18 cellular contexts compared by ENCODE assay signal in the genomic region with DNA sequence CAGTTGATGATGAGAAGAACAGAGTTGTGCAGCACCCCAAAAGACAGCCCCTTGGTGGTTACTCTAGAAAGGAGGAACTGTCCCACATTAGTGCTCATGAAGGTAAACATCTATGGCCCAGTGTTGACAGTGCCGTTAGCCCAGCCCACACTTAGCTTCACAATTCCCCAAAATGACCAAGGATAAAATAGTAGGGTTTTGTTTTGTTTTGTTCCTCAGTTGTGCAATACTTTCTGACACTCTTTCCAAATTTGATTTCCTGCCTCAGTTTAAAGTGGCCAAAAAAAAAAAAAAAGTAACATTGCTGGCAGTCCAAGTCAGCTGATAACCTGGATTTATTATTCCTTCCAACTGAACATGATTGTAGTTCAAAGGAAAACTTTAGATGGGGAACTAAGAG.
DNase-seq lines count a peak whose midpoint lies in the region; ATAC-seq and TF ChIP-seq lines count a peak whose summit lies in the region.
"Had no signal": no experiment of that assay in that cellular context is flagged by ENCODE, and none has a peak within 500 bp of the region (broad histone marks: within the 10 kb centered on the region; RNA-seq: fewer than 3 reads in every experiment).

No MANE protein-coding gene starts in this region.

- H2AFZ ChIP-seq in H9 (ENCODE audit: low read length), result no peak overlapping the region
- H2AFZ ChIP-seq in osteoblast (ENCODE audit: low read length), result no peak overlapping the region

- H3K4me3 ChIP-seq in heart right ventricle, result no peak overlapping the region
- no peak overlapping the region for H3K4me3 ChIP-seq in osteoblast (ENCODE audit: insufficient read depth, low read length)
- no peak overlapping the region for H3K4me3 ChIP-seq in coronary artery

- no peak for DNase-seq in H9
- no peak for DNase-seq in T-helper 17 cell
- no peak for DNase-seq in heart right ventricle
- peak; percentile 41 for DNase-seq in osteoblast (ENCODE audit: insufficient read length, low spot score, missing footprints)
- DNase-seq in T-helper 2 cell treated with Interferon-gamma antibody and Interleukin-4, amounts not matched to agents 5 μg/mL and 100 μg/mL, for 36 hours (ENCODE audit: low spot score), result no peak
- DNase-seq in stimulated activated naive B cell treated with anti-CD40 and anti-IgM and Interleukin-4, amounts not matched to agents 10 μg/mL and 1 μg/mL and 100 μg/mL, for 72 hours, result no peak
- no peak for DNase-seq in coronary artery (ENCODE audit: low spot score)
- DNase-seq: COR-L47, DMS153, EL, H7, NCI-H1092 treated with DMSO at 0.1 percent for 48 hours, NCI-H1694, NCI-H446 treated with DMSO at 0.1 percent for 48 hours, NCI-H748 treated with DMSO at 0.1 percent for 48 hours had no signal

- H3K27ac ChIP-seq in H9 (ENCODE audit: insufficient read length, low read depth, low read length), result no peak overlapping the region
- no peak overlapping the region for H3K27ac ChIP-seq in heart right ventricle
- no peak overlapping the region for H3K27ac ChIP-seq in osteoblast (ENCODE audit: low read depth, low read length)
- no peak overlapping the region for H3K27ac ChIP-seq in coronary artery

- WGBS in H9 (ENCODE audit: extremely low coverage, insufficient read length, low lambda C conversion rate), result no CpG with 5 or more reads among the region's 1 CpG
- WGBS in heart right ventricle, 2 donors, result 80 to 88% methylated on average over 1 of the region's 1 CpG

- H3K56ac ChIP-seq in H9 (ENCODE audit: insufficient read length, low read depth, low read length), result no peak overlapping the region

- no peak overlapping the region for H3T11ph ChIP-seq in H9 (ENCODE audit: low read length)

- no peaks in the 10 kb centered on the region; a peak in 1 of 7 replicates for H3K36me3 Mint-ChIP-seq in H9 (ENCODE audit: insufficient read depth in 1 of 3, low read depth in 3 of 3)
- peaks cover 2% of the 10 kb centered on the region for H3K36me3 Mint-ChIP-seq in T-helper 17 cell (ENCODE audit: low read depth)
- peaks cover 5% of the 10 kb centered on the region for H3K36me3 Mint-ChIP-seq in T-helper 2 cell treated with Interferon-gamma antibody and Interleukin-4, amounts not matched to agents 5 μg/mL and 100 μg/mL, for 36 hours (ENCODE audit: low read depth)
- H3K36me3 Mint-ChIP-seq in stimulated activated naive B cell treated with anti-CD40 and anti-IgM and Interleukin-4, amounts not matched to agents 10 μg/mL and 1 μg/mL and 100 μg/mL, for 72 hours, result peaks cover 9 to 25% of the 10 kb centered on the region in 2 donors

- ATAC-seq in T-helper 17 cell (no peak), heart right ventricle (peak in 5 of 8 donors; percentile 22 to 74 (median 44)), GM19452 (IDR thresholded peaks at IDR 0.05; ENCODE audit: unreplicated experiment) (no peak)
- no peak for ATAC-seq in stimulated activated naive B cell treated with anti-CD40 and anti-IgM and Interleukin-4, amounts not matched to agents 10 μg/mL and 1 μg/mL and 100 μg/mL, for 72 hours (replicated peaks)

- no peak overlapping the region for H3K9ac ChIP-seq in H9 (ENCODE audit: extremely low read depth, insufficient read length, low read length)

- H3K27ac Mint-ChIP-seq in H9 (peak overlapping the region in 2 of 3 experiments; percentile 58 to 72; a peak in 3 of 7 replicates), T-helper 17 cell (no peak overlapping the region)
- no peak overlapping the region for H3K27ac Mint-ChIP-seq in T-helper 2 cell treated with Interferon-gamma antibody and Interleukin-4, amounts not matched to agents 5 μg/mL and 100 μg/mL, for 36 hours
- H3K27ac Mint-ChIP-seq in stimulated activated naive B cell treated with anti-CD40 and anti-IgM and Interleukin-4, amounts not matched to agents 10 μg/mL and 1 μg/mL and 100 μg/mL, for 72 hours, result no peak overlapping the region
- H3K27ac Mint-ChIP-seq: IgD-negative memory B cell had no signal

- no peak overlapping the region for H3K14ac ChIP-seq in H9 (ENCODE audit: insufficient read depth, low read length)

- H4K91ac ChIP-seq in H9 (ENCODE audit: insufficient read length, low read depth, low read length), result no peak overlapping the region

- no peaks in the 10 kb centered on the region for H3K9me3 ChIP-seq in H9 (ENCODE audit: control insufficient read depth, low read depth, low read length)
- no peaks in the 10 kb centered on the region for H3K9me3 ChIP-seq in T-helper 17 cell (ENCODE audit: control insufficient read depth, low read length, poor library complexity, severe bottlenecking)
- no peaks in the 10 kb centered on the region for H3K9me3 ChIP-seq in heart right ventricle
- H3K9me3 ChIP-seq in osteoblast (ENCODE audit: low read depth, low read length), result no peaks in the 10 kb centered on the region

- H3K4me1 ChIP-seq in H9 (ENCODE audit: insufficient read depth, low read length) (no peaks in the 10 kb centered on the region; the same call in 1 of the 2 replicates), heart right ventricle (peaks cover 0 to 32% (median 8%) of the 10 kb centered on the region in 9 donors), osteoblast (ENCODE audit: insufficient read depth, low read length) (no peaks in the 10 kb centered on the region)

- H3K4me1 Mint-ChIP-seq in H9 (peaks cover 7 to 20% of the 10 kb centered on the region in 2 experiments), T-helper 17 cell (no peaks in the 10 kb centered on the region)
- peaks cover 3% of the 10 kb centered on the region for H3K4me1 Mint-ChIP-seq in T-helper 2 cell treated with Interferon-gamma antibody and Interleukin-4, amounts not matched to agents 5 μg/mL and 100 μg/mL, for 36 hours (ENCODE audit: low read depth)
- H3K4me1 Mint-ChIP-seq in stimulated activated naive B cell treated with anti-CD40 and anti-IgM and Interleukin-4, amounts not matched to agents 10 μg/mL and 1 μg/mL and 100 μg/mL, for 72 hours, result no peaks in the 10 kb centered on the region
- H3K4me1 Mint-ChIP-seq: IgD-negative memory B cell had no signal

- H2BK5ac ChIP-seq in H9 (ENCODE audit: insufficient read length, low read length), result no peak overlapping the region

- no peak overlapping the region for H3K4ac ChIP-seq in H9 (ENCODE audit: low read depth, low read length)

- intact Hi-C loops in heart right ventricle (cut with DNase I), result no loop called here

- no peak overlapping the region for H2BK12ac ChIP-seq in H9 (ENCODE audit: insufficient read length, low read depth, low read length)

- H3K79me2 ChIP-seq in H9 (ENCODE audit: insufficient read depth, low read length) (no peaks in the 10 kb centered on the region), osteoblast (ENCODE audit: insufficient read depth, low read length) (no peaks in the 10 kb centered on the region)

- H4K8ac ChIP-seq in H9 (replicated peaks; ENCODE audit: insufficient read length, low read depth, low read length), result no peak overlapping the region

- H2BK20ac ChIP-seq in H9 (ENCODE audit: low read depth, low read length, poor library complexity, severe bottlenecking), result no peak overlapping the region

- no peaks in the 10 kb centered on the region for H3K79me1 ChIP-seq in H9 (ENCODE audit: insufficient read depth, low read depth, low read length, poor library complexity, severe bottlenecking)

- no peaks in the 10 kb centered on the region for H4K20me1 ChIP-seq in H9 (ENCODE audit: control insufficient read depth, insufficient read depth, insufficient read length)
- no peaks in the 10 kb centered on the region for H4K20me1 ChIP-seq in osteoblast (ENCODE audit: insufficient read depth, low read length)

- H3K18ac ChIP-seq in H9 (ENCODE audit: insufficient read length, low read depth, low read length), result no peak overlapping the region

- H3K23me2 ChIP-seq in H9 (ENCODE audit: insufficient read length, low read depth, low read length, poor library complexity, severe bottlenecking), result no peaks in the 10 kb centered on the region

- no peak overlapping the region for H3K23ac ChIP-seq in H9 (ENCODE audit: insufficient read length, low read depth, low read length)

- H3K4me3 Mint-ChIP-seq in H9 (no peak overlapping the region), T-helper 17 cell (peak overlapping the region; percentile 25)
- H3K4me3 Mint-ChIP-seq in T-helper 2 cell treated with Interferon-gamma antibody and Interleukin-4, amounts not matched to agents 5 μg/mL and 100 μg/mL, for 36 hours, result no peak overlapping the region
- H3K4me3 Mint-ChIP-seq in stimulated activated naive B cell treated with anti-CD40 and anti-IgM and Interleukin-4, amounts not matched to agents 10 μg/mL and 1 μg/mL and 100 μg/mL, for 72 hours, result no peak overlapping the region
- H3K4me3 Mint-ChIP-seq: IgD-negative memory B cell had no signal

- H2BK15ac ChIP-seq in H9 (ENCODE audit: low read depth, low read length), result no peak overlapping the region

- H3K27me3 ChIP-seq in H9 (ENCODE audit: insufficient read depth, low read length) (no peaks in the 10 kb centered on the region), heart right ventricle (no peaks in the 10 kb centered on the region), osteoblast (ENCODE audit: insufficient read depth, low read length) (no peaks in the 10 kb centered on the region)

- H3K36me3 ChIP-seq in heart right ventricle, result peaks cover 0 to 14% (median 0%) of the 10 kb centered on the region in 9 donors
- H3K36me3 ChIP-seq in osteoblast (ENCODE audit: insufficient read depth, low read length), result no peaks in the 10 kb centered on the region

- no peak overlapping the region for H2AK5ac ChIP-seq in H9 (ENCODE audit: insufficient read length, low read length)

- H4K5ac ChIP-seq in H9 (ENCODE audit: insufficient read length, low read depth, low read length), result no peak overlapping the region

- H3K9me3 Mint-ChIP-seq in H9, result no peaks in the 10 kb centered on the region
- no peaks in the 10 kb centered on the region for H3K9me3 Mint-ChIP-seq in T-helper 2 cell treated with Interferon-gamma antibody and Interleukin-4, amounts not matched to agents 5 μg/mL and 100 μg/mL, for 36 hours
- H3K9me3 Mint-ChIP-seq in stimulated activated naive B cell treated with anti-CD40 and anti-IgM and Interleukin-4, amounts not matched to agents 10 μg/mL and 1 μg/mL and 100 μg/mL, for 72 hours, result no peaks in the 10 kb centered on the region
- H3K9me3 Mint-ChIP-seq: CD14-positive monocyte, IgD-negative memory B cell had no signal

- no peak overlapping the region for H3K4me2 ChIP-seq in H9 (ENCODE audit: insufficient read depth, insufficient read length, low read length)
- no peak overlapping the region for H3K4me2 ChIP-seq in osteoblast (ENCODE audit: insufficient read depth, low read length)

- TF ChIP-seq CTCF in H9 (conservative IDR thresholded peaks at IDR 0.05) (no peak), heart right ventricle (IDR thresholded peaks at IDR 0.05) (no peak), osteoblast (IDR thresholded peaks at IDR 0.05; ENCODE audit: extremely low read depth, low read depth, low read length) (no peak), coronary artery (IDR thresholded peaks at IDR 0.05) (no peak)

- H3K27me3 Mint-ChIP-seq in H9 (ENCODE audit: low read depth) (no peaks in the 10 kb centered on the region), T-helper 17 cell (no peaks in the 10 kb centered on the region)
- no peaks in the 10 kb centered on the region for H3K27me3 Mint-ChIP-seq in T-helper 2 cell treated with Interferon-gamma antibody and Interleukin-4, amounts not matched to agents 5 μg/mL and 100 μg/mL, for 36 hours (ENCODE audit: low read depth)
- no peaks in the 10 kb centered on the region for H3K27me3 Mint-ChIP-seq in stimulated activated naive B cell treated with anti-CD40 and anti-IgM and Interleukin-4, amounts not matched to agents 10 μg/mL and 1 μg/mL and 100 μg/mL, for 72 hours
- H3K27me3 Mint-ChIP-seq: IgD-negative memory B cell had no signal

- H2BK120ac ChIP-seq in H9 (ENCODE audit: low read depth, low read length, poor library complexity, severe bottlenecking), result no peak overlapping the region

Comparison
In these comparisons a context has a peak if more than half of its experiments do, and no peak if none do; other contexts are left out.
1. H3K27ac Mint-ChIP-seq: peak in H9 (2 of 3); none in T-helper 17 cell (single experiment), T-helper 2 cell treated with Interferon-gamma antibody and Interleukin-4, amounts not matched to agents 5 μg/mL and 100 μg/mL, for 36 hours (single experiment) and stimulated activated naive B cell treated with anti-CD40 and anti-IgM and Interleukin-4, amounts not matched to agents 10 μg/mL and 1 μg/mL and 100 μg/mL, for 72 hours (single experiment).
2. ATAC-seq: peak in heart right ventricle (5 of 8); none in T-helper 17 cell (single experiment), stimulated activated naive B cell treated with anti-CD40 and anti-IgM and Interleukin-4, amounts not matched to agents 10 μg/mL and 1 μg/mL and 100 μg/mL, for 72 hours (0 of 2) and GM19452 (single experiment).